Comparison of ENCODE assay signal across 15 cellular contexts in genomic region chr4:80103615-80104014, GRCh38.
"Had no signal": no experiment of that assay in that cellular context is flagged by ENCODE, and none has a peak within 500 bp of the region (broad histone marks: within the 10 kb centered on the region; RNA-seq: fewer than 3 reads in every experiment).

No MANE protein-coding gene starts in this region.

- H3K9me3 ChIP-seq: thyroid gland had no signal

- H3K36me3 ChIP-seq: esophagus muscularis mucosa, thyroid gland, vagina had no signal

- H3K27me3 ChIP-seq: esophagus muscularis mucosa, thyroid gland, vagina had no signal

- DNase-seq: activated gamma-delta T cell treated with Interleukin-2 at 50 U/mL for 16 hours; activated naive CD8-positive, alpha-beta T cell treated with anti-CD3 and anti-CD28 coated beads for 36 hours; activated T-cell treated with anti-CD3 and anti-CD28 coated beads, Interleukin-2, amount 50 U/mL, for 4 hours; dorsolateral prefrontal cortex; foreskin melanocyte; head of caudate nucleus; left colon; naive thymus-derived CD4-positive, alpha-beta T cell; posterior cingulate gyrus; right cardiac atrium; small intestine; thyroid gland had no signal

- H3K27me3 Mint-ChIP-seq: activated naive CD8-positive, alpha-beta T cell treated with anti-CD3 and anti-CD28 coated beads for 36 hours had no signal

- H3K4me3 Mint-ChIP-seq: activated naive CD8-positive, alpha-beta T cell treated with anti-CD3 and anti-CD28 coated beads for 36 hours; activated T-cell treated with anti-CD3 and anti-CD28 coated beads, Interleukin-2, amount 50 U/mL, for 4 hours; naive thymus-derived CD4-positive, alpha-beta T cell had no signal

- ATAC-seq: activated CD4-positive, CD25-positive, alpha-beta regulatory T cell treated with anti-CD3 and anti-CD28 coated beads, Interleukin-2, amount 50 U/mL, for 24 hours; activated T-cell treated with anti-CD3 and anti-CD28 coated beads, Interleukin-2, amount 50 U/mL, for 4 hours; left colon; naive thymus-derived CD4-positive, alpha-beta T cell; right cardiac atrium had no signal

- H3K4me3 ChIP-seq: dorsolateral prefrontal cortex, esophagus muscularis mucosa, thyroid gland, vagina had no signal

- H3K4me1 ChIP-seq: esophagus muscularis mucosa, thyroid gland, vagina had no signal

- H3K27ac ChIP-seq: dorsolateral prefrontal cortex, esophagus muscularis mucosa, thyroid gland, vagina had no signal

- H3K27ac Mint-ChIP-seq: activated naive CD8-positive, alpha-beta T cell treated with anti-CD3 and anti-CD28 coated beads for 36 hours; naive thymus-derived CD4-positive, alpha-beta T cell had no signal
